ENCODE assay signal across 19 cellular contexts in the genomic region with DNA sequence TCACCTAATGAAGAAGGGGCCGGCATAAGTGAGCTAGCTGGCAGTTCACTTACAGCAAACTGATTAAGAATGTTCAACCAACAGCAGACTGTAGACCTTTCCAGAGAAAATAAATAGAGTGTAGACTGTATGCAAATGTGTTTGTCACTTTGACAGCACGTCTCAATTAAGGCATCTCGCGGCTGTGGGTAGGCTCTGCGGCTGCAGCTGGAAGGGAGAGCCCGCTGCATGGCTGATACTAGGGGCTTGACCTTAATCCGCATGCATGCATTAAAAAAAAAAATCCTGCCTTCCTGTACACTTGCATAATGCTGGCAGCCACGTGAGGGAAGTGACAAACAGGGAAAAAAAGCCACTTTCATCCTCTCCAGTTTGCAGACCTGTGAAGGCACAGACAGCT.
DNase-seq lines count a peak whose midpoint lies in the region; ATAC-seq and TF ChIP-seq lines count a peak whose summit lies in the region.
"Had no signal": no experiment of that assay in that cellular context is flagged by ENCODE, and none has a peak within 500 bp of the region (broad histone marks: within the 10 kb centered on the region; RNA-seq: fewer than 3 reads in every experiment).

No MANE protein-coding gene starts in this region.

- no peaks in the 10 kb centered on the region for H3K9me3 Mint-ChIP-seq in mesothelial cell of epicardium

- no peak overlapping the region for H3K4me3 ChIP-seq in ectodermal cell (ENCODE audit: insufficient read depth, low read depth, low read length)
- H3K4me3 ChIP-seq in upper lobe of right lung, result no peak overlapping the region
- H3K4me3 ChIP-seq in left lung, result no peak overlapping the region
- H3K4me3 ChIP-seq: right lobe of liver, testis had no signal

- H3K36me3 Mint-ChIP-seq in mesothelial cell of epicardium, result no peaks in the 10 kb centered on the region

- no peaks in the 10 kb centered on the region for H3K9me3 ChIP-seq in ectodermal cell (ENCODE audit: control insufficient read depth, low read length)
- H3K9me3 ChIP-seq in upper lobe of right lung, result no peaks in the 10 kb centered on the region
- H3K9me3 ChIP-seq in left lung, result no peaks in the 10 kb centered on the region
- H3K9me3 ChIP-seq: right lobe of liver, testis had no signal

- H3K27me3 ChIP-seq in ectodermal cell (ENCODE audit: control insufficient read depth, insufficient read depth, low read length, poor library complexity, severe bottlenecking), result no peaks in the 10 kb centered on the region
- no peaks in the 10 kb centered on the region for H3K27me3 ChIP-seq in upper lobe of right lung
- no peaks in the 10 kb centered on the region for H3K27me3 ChIP-seq in left lung
- H3K27me3 ChIP-seq: right lobe of liver, testis had no signal

- H3K27ac Mint-ChIP-seq in mesothelial cell of epicardium, result peak overlapping the region; percentile 61

- TF ChIP-seq CTCF in mesothelial cell of epicardium (IDR thresholded peaks at IDR 0.05; ENCODE audit: unreplicated experiment) (no peak), upper lobe of right lung (IDR thresholded peaks at IDR 0.05) (no peak), left lung (IDR thresholded peaks at IDR 0.05) (no peak)

- CTCF ChIA-PET in HEK293T (lab: Yijun Ruan, JAX), result interaction anchor here (0.7 kb wide), 1 partner anchor 9 kb away, joined by 3 read pairs; no protein-coding TSS in a partner anchor

- POLR2A ChIA-PET in HEK293T (lab: Yijun Ruan, JAX), result no interaction called here

- 14 to 22% methylated on average over 8 of the region's 8 CpGs for WGBS in ectodermal cell, 2 experiments

- peaks cover 8% of the 10 kb centered on the region for H3K4me1 Mint-ChIP-seq in mesothelial cell of epicardium

- ATAC-seq in upper lobe of right lung, result no peak
- ATAC-seq in left lung, result no peak

- H3K27me3 Mint-ChIP-seq in mesothelial cell of epicardium (ENCODE audit: low read depth), result no peaks in the 10 kb centered on the region

- H3K36me3 ChIP-seq in ectodermal cell (ENCODE audit: control insufficient read depth, insufficient read depth, low read length) (no peaks in the 10 kb centered on the region), upper lobe of right lung (peaks cover 15% of the 10 kb centered on the region), left lung (peaks cover 0 to 75% of the 10 kb centered on the region in 2 donors)

- H3K4me3 Mint-ChIP-seq in mesothelial cell of epicardium, result no peak overlapping the region

- peak; percentile 49 for DNase-seq in NCI-H2107 treated with DMSO at 0.1 percent for 48 hours (lab: John Stamatoyannopoulos, UW; ENCODE audit: unreplicated experiment)
- no peak for DNase-seq in NCI-H2107 (lab: John Stamatoyannopoulos, UW)
- DNase-seq in mesothelial cell of epicardium (ENCODE audit: low spot score in 2 of 2, unreplicated experiment in 2 of 2), result no peak
- peak; percentile 22 for DNase-seq in upper lobe of right lung
- DNase-seq in left lung, result no peak
- no peak for DNase-seq in HEK293T (ENCODE audit: extremely low spot score)
- DNase-seq in cerebellar nuclear complex (lab: John Stamatoyannopoulos, UW), result no peak
- DNase-seq: 8988T; activated CD4-positive, CD25-positive, alpha-beta regulatory T cell; Right ventricle myocardium superior; stimulated activated CD4-positive, alpha-beta T cell treated with anti-CD3 and anti-CD28 coated beads, Interleukin-4, amount 100 ng/mL, for 1 hour; stimulated activated CD8-positive, alpha-beta memory T cell treated with anti-CD3 and anti-CD28 coated beads, Interleukin-4, amount 100 ng/mL, for 48 hours; testis had no signal

- H3K4me1 ChIP-seq in ectodermal cell (ENCODE audit: control insufficient read depth, insufficient read depth, low read length) (peaks cover 35% of the 10 kb centered on the region), upper lobe of right lung (no peaks in the 10 kb centered on the region), left lung (no peaks in the 10 kb centered on the region)
- H3K4me1 ChIP-seq: right lobe of liver, testis had no signal

- H3K27ac ChIP-seq in ectodermal cell (ENCODE audit: insufficient read depth, low read depth, low read length, poor library complexity, severe bottlenecking) (peak overlapping the region; percentile 86), upper lobe of right lung (no peak overlapping the region), left lung (no peak overlapping the region)
- H3K27ac ChIP-seq: C4-2B, epithelial cell of prostate, HL-60, KMS-11, right lobe of liver, testis had no signal

- intact Hi-C loops in upper lobe of right lung (cut with DNase I) (no loop called here), left lung (cut with DNase I) (no loop called here)

TF ChIP-seq in HEK293T, 16 proteins besides CTCF, POLR2A, EP300 and RAD21:
- TF ChIP-seq LEF1 (IDR thresholded peaks at IDR 0.05; ENCODE audit: borderline replicate concordance), result no peak
- TF ChIP-seq, protein P1, sequence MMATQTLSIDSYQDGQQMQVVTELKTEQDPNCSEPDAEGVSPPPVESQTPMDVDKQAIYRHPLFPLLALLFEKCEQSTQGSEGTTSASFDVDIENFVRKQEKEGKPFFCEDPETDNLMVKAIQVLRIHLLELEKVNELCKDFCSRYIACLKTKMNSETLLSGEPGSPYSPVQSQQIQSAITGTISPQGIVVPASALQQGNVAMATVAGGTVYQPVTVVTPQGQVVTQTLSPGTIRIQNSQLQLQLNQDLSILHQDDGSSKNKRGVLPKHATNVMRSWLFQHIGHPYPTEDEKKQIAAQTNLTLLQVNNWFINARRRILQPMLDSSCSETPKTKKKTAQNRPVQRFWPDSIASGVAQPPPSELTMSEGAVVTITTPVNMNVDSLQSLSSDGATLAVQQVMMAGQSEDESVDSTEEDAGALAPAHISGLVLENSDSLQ (IDR thresholded peaks at IDR 0.05), result no peak
- no peak for TF ChIP-seq NFRKB (IDR thresholded peaks at IDR 0.05)
- no peak for TF ChIP-seq CTBP1 (IDR thresholded peaks at IDR 0.05; ENCODE audit: borderline replicate concordance)
- no peak for TF ChIP-seq BHLHE40 (IDR thresholded peaks at IDR 0.05; ENCODE audit: borderline replicate concordance)
- no peak for TF ChIP-seq TARDBP (IDR thresholded peaks at IDR 0.05)
- no peak for TF ChIP-seq SUZ12 (IDR thresholded peaks at IDR 0.05)
- TF ChIP-seq L3MBTL2 (conservative IDR thresholded peaks at IDR 0.05), result no peak
TF ChIP-seq in HEK293T: peak in this region for 0.

Comparison
In these comparisons a context has a peak if more than half of its experiments do, and no peak if none do; other contexts are left out.
1. DNase-seq: peak in NCI-H2107 treated with DMSO at 0.1 percent for 48 hours (single experiment) and upper lobe of right lung (single experiment); none in NCI-H2107 (single experiment), mesothelial cell of epicardium (0 of 2), left lung (0 of 2), HEK293T (single experiment) and cerebellar nuclear complex (0 of 2).